In the genomic region with DNA sequence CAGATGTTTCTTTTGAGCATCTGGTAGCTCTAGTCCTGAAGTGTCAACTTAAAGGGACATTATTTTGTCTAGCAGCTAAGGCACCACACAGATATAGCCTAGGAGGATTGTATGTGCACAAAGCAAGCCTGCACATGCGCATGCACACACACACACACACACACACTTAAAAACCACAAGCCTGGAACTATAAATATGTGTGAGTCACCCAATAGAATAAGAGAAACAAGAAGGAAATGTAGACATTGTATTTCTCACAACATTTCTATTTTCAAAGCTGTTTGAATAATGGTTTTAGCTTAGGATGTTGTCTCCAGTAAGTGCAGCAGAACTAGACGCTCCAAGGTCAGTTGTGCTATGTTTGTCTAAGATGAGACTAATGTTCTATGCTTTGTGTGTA, we compare ENCODE assay signal across 13 cellular contexts.
DNase-seq lines count a peak whose midpoint lies in the region; ATAC-seq and TF ChIP-seq lines count a peak whose summit lies in the region.
"Had no signal": no experiment of that assay in that cellular context is flagged by ENCODE, and none has a peak within 500 bp of the region (broad histone marks: within the 10 kb centered on the region; RNA-seq: fewer than 3 reads in every experiment).

No MANE protein-coding gene starts in this region.

- H3K4me3 ChIP-seq in OCI-LY7 (ENCODE audit: low read depth, low read length, poor library complexity, severe bottlenecking), result no peak overlapping the region
- no peak overlapping the region for H3K4me3 ChIP-seq in adrenal gland

- no peaks in the 10 kb centered on the region for H3K9me2 ChIP-seq in OCI-LY7 (ENCODE audit: insufficient read depth, low read length)

- no peak overlapping the region for H3K27ac Mint-ChIP-seq in stimulated activated effector memory CD8-positive, alpha-beta T cell treated with anti-CD3 and anti-CD28 coated beads, Interleukin-12 subunit alpha, Interleukin-12 subunit beta, amount 100 ng/mL, for 72 hours
- H3K27ac Mint-ChIP-seq: naive thymus-derived CD8-positive, alpha-beta T cell had no signal

- H4K20me1 ChIP-seq in OCI-LY7 (ENCODE audit: insufficient read depth, low read length), result no peaks in the 10 kb centered on the region

- H3K79me2 ChIP-seq in OCI-LY7 (ENCODE audit: insufficient read depth, low read depth, low read length), result no peaks in the 10 kb centered on the region

- H3K4me1 Mint-ChIP-seq in stimulated activated effector memory CD8-positive, alpha-beta T cell treated with anti-CD3 and anti-CD28 coated beads, Interleukin-12 subunit alpha, Interleukin-12 subunit beta, amount 100 ng/mL, for 72 hours, result no peaks in the 10 kb centered on the region
- H3K4me1 Mint-ChIP-seq: naive thymus-derived CD8-positive, alpha-beta T cell had no signal

- DNase-seq in AG08395 (ENCODE audit: low spot score), result peak; percentile 40
- peak; percentile 68 for DNase-seq in HT1080 (ENCODE audit: low read depth)
- peak; percentile 49 for DNase-seq in SIG-M5 treated with dmso at 0.1 percent for 504 hours (lab: John Stamatoyannopoulos, UW; ENCODE audit: unreplicated experiment)
- DNase-seq in fibroblast of the conjunctiva (ENCODE audit: low read depth), result peak; percentile 45
- no peak for DNase-seq in OCI-LY7 (ENCODE audit: low spot score)
- DNase-seq in adrenal gland, result no peak
- no peak for DNase-seq in NCI-H69 (lab: John Stamatoyannopoulos, UW)
- no peak for DNase-seq in stimulated activated effector memory CD8-positive, alpha-beta T cell treated with anti-CD3 and anti-CD28 coated beads, Interleukin-12 subunit alpha, Interleukin-12 subunit beta, amount 100 ng/mL, for 72 hours (ENCODE audit: low spot score in 2 of 2)
- DNase-seq: activated T-cell treated with anti-CD3 and anti-CD28 coated beads for 4 hours; C1 segment of cervical spinal cord; naive thymus-derived CD8-positive, alpha-beta T cell; NCI-H2029 treated with DMSO at 0.1 percent for 48 hours; WERI-Rb-1 had no signal

- POLR2A ChIA-PET in OCI-LY7 (lab: Charles Lee), result interaction anchor here (0.5 kb wide), 1 partner anchor 245 kb away, joined by 3 read pairs; no protein-coding TSS in a partner anchor

- WGBS in adrenal gland, 4 donors, result 39 to 44% (median 41%) methylated on average over 2 of the region's 2 CpGs

- H3K4me2 ChIP-seq in OCI-LY7 (ENCODE audit: low read length), result no peak overlapping the region

- H3K4me1 ChIP-seq in OCI-LY7 (ENCODE audit: insufficient read depth, low read length, poor library complexity, severe bottlenecking), result no peaks in the 10 kb centered on the region
- H3K4me1 ChIP-seq in adrenal gland (replicated peaks in 1 of 2), result no peaks in the 10 kb centered on the region

- CTCF ChIA-PET in OCI-LY7 (lab: Charles Lee; ENCODE audit: unreplicated experiment), result no interaction called here

- TF ChIP-seq POLR2A in adrenal gland (IDR thresholded peaks at IDR 0.05), result no peak

- intact Hi-C loops in OCI-LY7 (cut with micrococcal nuclease; ENCODE audit: unreplicated experiment), result no loop called here
- intact Hi-C loops in adrenal gland (cut with DNase I), result no loop called here

- no peak for ATAC-seq in stimulated activated effector memory CD8-positive, alpha-beta T cell treated with anti-CD3 and anti-CD28 coated beads, Interleukin-12 subunit alpha, Interleukin-12 subunit beta, amount 100 ng/mL, for 72 hours
- ATAC-seq: naive thymus-derived CD8-positive, alpha-beta T cell had no signal

- H3K27ac ChIP-seq in OCI-LY7 (ENCODE audit: low read depth, low read length, poor library complexity, severe bottlenecking), result no peak overlapping the region
- no peak overlapping the region for H3K27ac ChIP-seq in adrenal gland
- H3K27ac ChIP-seq: WERI-Rb-1 had no signal

- peaks cover 5% of the 10 kb centered on the region for H3K9me3 Mint-ChIP-seq in stimulated activated effector memory CD8-positive, alpha-beta T cell treated with anti-CD3 and anti-CD28 coated beads, Interleukin-12 subunit alpha, Interleukin-12 subunit beta, amount 100 ng/mL, for 72 hours

- H3K36me3 Mint-ChIP-seq in stimulated activated effector memory CD8-positive, alpha-beta T cell treated with anti-CD3 and anti-CD28 coated beads, Interleukin-12 subunit alpha, Interleukin-12 subunit beta, amount 100 ng/mL, for 72 hours, result no peaks in the 10 kb centered on the region
- H3K36me3 Mint-ChIP-seq: naive thymus-derived CD8-positive, alpha-beta T cell had no signal

- no peaks in the 10 kb centered on the region for H3K27me3 ChIP-seq in adrenal gland

- H3K9me3 ChIP-seq in OCI-LY7 (ENCODE audit: low read length) (no peaks in the 10 kb centered on the region), adrenal gland (replicated peaks in 1 of 3) (no peaks in the 10 kb centered on the region)

- H3K36me3 ChIP-seq in OCI-LY7 (ENCODE audit: insufficient read depth, low read length) (no peaks in the 10 kb centered on the region), adrenal gland (replicated peaks in 1 of 2) (no peaks in the 10 kb centered on the region)
- H3K36me3 ChIP-seq: WERI-Rb-1 had no signal

- no peak overlapping the region for H3K4me3 Mint-ChIP-seq in stimulated activated effector memory CD8-positive, alpha-beta T cell treated with anti-CD3 and anti-CD28 coated beads, Interleukin-12 subunit alpha, Interleukin-12 subunit beta, amount 100 ng/mL, for 72 hours
- H3K4me3 Mint-ChIP-seq: naive thymus-derived CD8-positive, alpha-beta T cell had no signal

- no TSS peak for BruUV-seq in OCI-LY7 (replicated peaks; lab: Mats Ljungman, UMichigan)

- no peak overlapping the region for H2AFZ ChIP-seq in OCI-LY7 (ENCODE audit: low read length)

- TF ChIP-seq CTCF in OCI-LY7 (conservative IDR thresholded peaks at IDR 0.05; ENCODE audit: low read length) (no peak), adrenal gland (IDR thresholded peaks at IDR 0.05) (no peak)

Comparison
In these comparisons a context has a peak if more than half of its experiments do, and no peak if none do; other contexts are left out.
1. DNase-seq: peak in AG08395 (single experiment), HT1080 (single experiment), SIG-M5 treated with dmso at 0.1 percent for 504 hours (single experiment) and fibroblast of the conjunctiva (single experiment); none in OCI-LY7 (single experiment), adrenal gland (0 of 7), NCI-H69 (single experiment) and stimulated activated effector memory CD8-positive, alpha-beta T cell treated with anti-CD3 and anti-CD28 coated beads, Interleukin-12 subunit alpha, Interleukin-12 subunit beta, amount 100 ng/mL, for 72 hours (0 of 2).